ENCODE assay signal across 1 cellular context in the genomic region with DNA sequence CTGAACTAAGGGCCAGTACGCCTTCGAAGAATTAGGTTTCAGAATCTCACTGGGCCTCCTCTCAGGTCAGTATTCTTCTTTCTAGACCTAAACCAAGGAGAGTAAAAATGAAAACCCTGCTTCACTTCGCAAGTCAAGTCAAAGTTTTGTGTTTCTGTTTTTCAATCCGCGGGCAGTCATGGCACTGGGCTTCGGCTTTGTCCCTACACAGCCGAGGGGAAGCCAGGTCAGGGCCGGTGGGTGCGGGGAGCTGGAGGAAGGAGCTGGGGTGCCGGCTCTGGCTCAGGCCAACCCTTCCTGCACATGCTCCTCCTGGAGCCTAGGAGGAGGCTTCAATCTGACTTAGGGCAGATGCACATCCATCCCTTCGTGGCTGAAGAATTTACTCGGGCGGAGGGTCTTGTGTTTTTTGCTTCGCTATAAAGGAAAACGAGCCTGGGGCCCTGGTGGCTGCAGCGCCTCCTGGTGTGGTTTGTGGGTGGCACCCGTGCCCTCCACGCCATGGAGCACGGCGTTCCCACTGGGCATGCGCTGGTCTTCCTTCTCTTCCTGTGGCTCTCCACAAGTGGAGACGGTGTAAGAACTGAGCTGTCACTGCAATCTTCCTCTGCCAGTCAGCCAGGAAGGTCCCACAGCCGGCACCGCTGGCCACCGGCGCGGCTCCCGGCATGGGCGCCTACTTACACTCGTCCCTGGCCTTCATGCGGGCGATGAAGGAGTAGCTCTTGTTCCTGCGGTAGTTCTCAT.
TF ChIP-seq lines count a peak whose summit lies in the region.

No MANE protein-coding gene starts in this region.

TF ChIP-seq in HCT116, 20 proteins besides CTCF, POLR2A, EP300 and RAD21:
- TF ChIP-seq ATF3 (IDR thresholded peaks at IDR 0.05), result no peak
- no peak for TF ChIP-seq SP1 (IDR thresholded peaks at IDR 0.05; ENCODE audit: low read depth)
- no peak for TF ChIP-seq TCF7L2 (IDR thresholded peaks at IDR 0.05; ENCODE audit: borderline replicate concordance, extremely low read depth, insufficient read depth, insufficient read length)
- TF ChIP-seq REST (IDR thresholded peaks at IDR 0.05; ENCODE audit: low read depth), result no peak
- TF ChIP-seq, protein P1, sequence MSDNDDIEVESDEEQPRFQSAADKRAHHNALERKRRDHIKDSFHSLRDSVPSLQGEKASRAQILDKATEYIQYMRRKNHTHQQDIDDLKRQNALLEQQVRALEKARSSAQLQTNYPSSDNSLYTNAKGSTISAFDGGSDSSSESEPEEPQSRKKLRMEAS (IDR thresholded peaks at IDR 0.05), result no peak
- no peak for TF ChIP-seq ZFX (IDR thresholded peaks at IDR 0.05)
